ENCODE assay signal across 7 cellular contexts in genomic region chr16:11254913-11255736, GRCh38. TPM values are rescaled to one million over a fixed set of nuclear protein-coding genes. Genes with fewer than 3 reads are reported as not detected.
DNase-seq lines count a peak whose midpoint lies in the region; ATAC-seq and TF ChIP-seq lines count a peak whose summit lies in the region.

No MANE protein-coding gene starts in this region.

- TF ChIP-seq POLR2A in GM15510 (IDR thresholded peaks at IDR 0.05; ENCODE audit: borderline replicate concordance, extremely low read depth, insufficient read length) (peak; percentile 43), adrenal gland (IDR thresholded peaks at IDR 0.05) (no peak)

- TF ChIP-seq CTCF in RWPE2 (IDR thresholded peaks at IDR 0.05; ENCODE audit: poor library complexity, severe bottlenecking) (no peak), adrenal gland (IDR thresholded peaks at IDR 0.05) (peak in 2 of 6 experiments; percentile 9 to 22)

- ATAC-seq in HG02885 (IDR thresholded peaks at IDR 0.05; ENCODE audit: poor library complexity, unreplicated experiment) (peak; percentile 1), RWPE2 (ENCODE audit: low read depth) (peak; percentile 7), HG03378 (IDR thresholded peaks at IDR 0.05; ENCODE audit: unreplicated experiment) (no peak)

- DNase-seq in RWPE2 (ENCODE audit: low spot score), result no peak
- DNase-seq in adrenal gland, result peak; percentile 41 to 69 (median 49)
- no peak for DNase-seq in iPS DF 6.9 (ENCODE audit: low read depth, low spot score)

- intact Hi-C loops in adrenal gland (cut with DNase I), result loop anchor here (5.0 to 10.0 kb wide), 3 partner anchors 100 to 288 kb away; no protein-coding TSS in a partner anchor

- 1 to 3% (median 2%) methylated on average over 31 to 105 of the region's 105 CpGs; no CpG with 5 or more reads in 1 of the 4 donors for WGBS in adrenal gland, 4 donors
- no CpG with 5 or more reads among the region's 105 CpGs for WGBS in iPS DF 6.9 (ENCODE audit: insufficient coverage, insufficient read length)

- H3K4me3 ChIP-seq in RWPE2 (ENCODE audit: severe bottlenecking) (peak overlapping the region; percentile 93), adrenal gland (peak overlapping the region; percentile 17 to 93 (median 50)), iPS DF 6.9 (ENCODE audit: low read length) (peak overlapping the region; percentile 93), skin epidermis (peak overlapping the region; percentile 52 to 85 (median 72))

- H3K27ac ChIP-seq in RWPE2 (ENCODE audit: poor library complexity, severe bottlenecking) (peak overlapping the region; percentile 64), adrenal gland (peak overlapping the region in 3 of 5 donors; percentile 96 to 98 (median 97)), iPS DF 6.9 (ENCODE audit: low read length) (no peak overlapping the region), skin epidermis (peak overlapping the region; percentile 81 to 100 (median 95))

- H3K4me1 ChIP-seq in RWPE2 (ENCODE audit: insufficient read depth, poor library complexity, severe bottlenecking) (no peaks in the 10 kb centered on the region), adrenal gland (replicated peaks in 1 of 2) (peaks cover 0 to 38% of the 10 kb centered on the region in 2 donors), iPS DF 6.9 (ENCODE audit: control insufficient read depth, insufficient read depth, low read length) (0 out of 2 replicates have a peak, but pooled peaks cover 3% of the 10 kb centered on the region)

- H3K36me3 ChIP-seq in RWPE2 (ENCODE audit: low read depth) (no peaks in the 10 kb centered on the region), adrenal gland (replicated peaks in 1 of 2) (no peaks in the 10 kb centered on the region), iPS DF 6.9 (ENCODE audit: control insufficient read depth, insufficient read depth, low read length) (peaks cover 8% of the 10 kb centered on the region; the same call in 1 of the 2 replicates)

- no peaks in the 10 kb centered on the region for H3K9me3 ChIP-seq in RWPE2 (ENCODE audit: severe bottlenecking)
- no peaks in the 10 kb centered on the region for H3K9me3 ChIP-seq in adrenal gland (replicated peaks in 1 of 3)
- no peaks in the 10 kb centered on the region for H3K9me3 ChIP-seq in iPS DF 6.9 (ENCODE audit: control insufficient read depth, insufficient read depth, low read length)

- H3K27me3 ChIP-seq in RWPE2 (ENCODE audit: insufficient read depth, poor library complexity, severe bottlenecking), result no peaks in the 10 kb centered on the region
- H3K27me3 ChIP-seq in adrenal gland, result no peaks in the 10 kb centered on the region
- H3K27me3 ChIP-seq in iPS DF 6.9 (ENCODE audit: control insufficient read depth, insufficient read depth, low read length), result no peaks in the 10 kb centered on the region

RNA-seq across cellular contexts. Expression of gene SOCS1, which starts 0.9 kb away (rescaled TPM):
- 1 to 10 TPM; 1.6 to 8.3 (median 5.1) TPM for total RNA-seq in adrenal gland
- 10 to 100 TPM in 1 of 3 donors, 1 to 10 TPM in 1, under 1 TPM in 1; 0.53 to 11.9 (median 6.0) TPM for polyA plus RNA-seq in adrenal gland

RNA-seq across cellular contexts. Expression of gene TNP2, which starts 14.0 kb away (rescaled TPM):
- total RNA-seq in adrenal gland, result not detected
- polyA plus RNA-seq in adrenal gland, result not detected

RNA-seq across cellular contexts. Expression of gene PRM3, which starts 18.3 kb away (rescaled TPM):
- not detected for total RNA-seq in adrenal gland
- not detected for polyA plus RNA-seq in adrenal gland

RNA-seq across cellular contexts. Expression of gene PRM2, which starts 21.2 kb away (rescaled TPM):
- not detected for total RNA-seq in adrenal gland
- polyA plus RNA-seq in adrenal gland, result not detected

RNA-seq across cellular contexts. Expression of gene PRM1, which starts 26.0 kb away (rescaled TPM):
- total RNA-seq in adrenal gland, result not detected
- not detected for polyA plus RNA-seq in adrenal gland

Comparison
In these comparisons a context has a peak if more than half of its experiments do, and no peak if none do; other contexts are left out.
1. DNase-seq: peak in adrenal gland (7 of 7); none in RWPE2 (single experiment) and iPS DF 6.9 (single experiment).
2. Peak in every context shown above with its lines, with median percentiles within 50 percentile points of each other: H3K4me3 ChIP-seq.